ENCODE assay signal across 11 cellular contexts in genomic region chr2:218033590-218034496, GRCh38. TPM values are rescaled to one million over a fixed set of nuclear protein-coding genes. Genes with fewer than 3 reads are reported as not detected.
DNase-seq lines count a peak whose midpoint lies in the region; ATAC-seq lines count a peak whose summit lies in the region.
"Had no signal": no experiment of that assay in that cellular context is flagged by ENCODE, and none has a peak within 500 bp of the region (broad histone marks: within the 10 kb centered on the region; RNA-seq: fewer than 3 reads in every experiment).

No MANE protein-coding gene starts in this region.

- peak in 1 of 5 donors; percentile 9 for DNase-seq in CD4-positive, alpha-beta memory T cell
- peak; percentile 8 to 13 for DNase-seq in central memory CD8-positive, alpha-beta T cell (ENCODE audit: low spot score in 2 of 2)
- DNase-seq in naive thymus-derived CD4-positive, alpha-beta T cell, result peak in 3 of 9 donors; percentile 3 to 21 (median 14)
- DNase-seq in SKM-1 treated with dmso at 0.1 percent for 144 hours (lab: John Stamatoyannopoulos, UW; ENCODE audit: unreplicated experiment), result no peak
- no peak for DNase-seq in stimulated activated CD4-positive, alpha-beta T cell treated with anti-CD3 and anti-CD28 coated beads, Interleukin-4, amount 100 ng/mL, for 1 hour

- no peaks in the 10 kb centered on the region for H3K36me3 Mint-ChIP-seq in CD4-positive, alpha-beta memory T cell
- H3K36me3 Mint-ChIP-seq in central memory CD8-positive, alpha-beta T cell (ENCODE audit: insufficient read depth), result peaks cover 2% of the 10 kb centered on the region
- peaks cover 0 to 4% (median 0%) of the 10 kb centered on the region in 5 donors for H3K36me3 Mint-ChIP-seq in naive thymus-derived CD4-positive, alpha-beta T cell

- H3K27ac Mint-ChIP-seq in CD4-positive, alpha-beta memory T cell, result peak overlapping the region in 5 of 7 donors; percentile 24 to 85 (median 52)
- H3K27ac Mint-ChIP-seq in central memory CD8-positive, alpha-beta T cell (ENCODE audit: low read depth), result no peak overlapping the region
- peak overlapping the region in 6 of 9 donors; percentile 55 to 83 (median 76) for H3K27ac Mint-ChIP-seq in naive thymus-derived CD4-positive, alpha-beta T cell

- intact Hi-C loops in CD4-positive, alpha-beta memory T cell (cut with micrococcal nuclease), result loop anchor here (1.0 to 5.0 kb wide), 3 partner anchors 147 to 249 kb away; no protein-coding TSS in a partner anchor
- intact Hi-C loops in naive thymus-derived CD4-positive, alpha-beta T cell (cut with micrococcal nuclease), result loop anchor here (1.0 to 5.0 kb wide), 6 partner anchors 23 to 249 kb away; no protein-coding TSS in a partner anchor

- ATAC-seq in central memory CD8-positive, alpha-beta T cell (replicated peaks; ENCODE audit: extremely low read depth, poor library complexity, severe bottlenecking), result peak; percentile 12
- ATAC-seq in naive thymus-derived CD4-positive, alpha-beta T cell, result peak; percentile 16
- ATAC-seq in HG02642 (IDR thresholded peaks at IDR 0.05; ENCODE audit: poor library complexity, unreplicated experiment) (no peak), GM18867 (IDR thresholded peaks at IDR 0.05; ENCODE audit: unreplicated experiment) (no peak)

- no peaks in the 10 kb centered on the region for H3K36me3 ChIP-seq in CD4-positive, alpha-beta memory T cell (ENCODE audit: insufficient read depth, low read length)
- H3K36me3 ChIP-seq in HUES6 (ENCODE audit: control insufficient read depth, insufficient read depth, low read length), result no peaks in the 10 kb centered on the region
- H3K36me3 ChIP-seq in naive thymus-derived CD4-positive, alpha-beta T cell (ENCODE audit: control insufficient read depth in 2 of 3, insufficient read depth in 3 of 3, low read length in 3 of 3), result no peaks in the 10 kb centered on the region

- no peak overlapping the region for H3K27ac ChIP-seq in CD4-positive, alpha-beta memory T cell (ENCODE audit: low read depth, low read length)
- H3K27ac ChIP-seq in HUES6 (ENCODE audit: low read depth, low read length), result no peak overlapping the region
- H3K27ac ChIP-seq in naive thymus-derived CD4-positive, alpha-beta T cell (ENCODE audit: low read depth, low read length), result no peak overlapping the region
- H3K27ac ChIP-seq: dorsolateral prefrontal cortex, VCaP had no signal

- H3K4me1 ChIP-seq in CD4-positive, alpha-beta memory T cell (ENCODE audit: insufficient read depth, low read length), result peaks cover 14% of the 10 kb centered on the region
- H3K4me1 ChIP-seq in HUES6 (ENCODE audit: control insufficient read depth, insufficient read depth, low read length), result peaks cover 9% of the 10 kb centered on the region
- peaks cover 0 to 4% of the 10 kb centered on the region in 2 donors for H3K4me1 ChIP-seq in naive thymus-derived CD4-positive, alpha-beta T cell (ENCODE audit: control insufficient read depth in 2 of 2, insufficient read depth in 2 of 2, low read length in 2 of 2)

- no peak overlapping the region for H3K9ac ChIP-seq in HUES6 (ENCODE audit: low read length)

- H3K27me3 ChIP-seq in CD4-positive, alpha-beta memory T cell (ENCODE audit: insufficient read depth, low read length), result no peaks in the 10 kb centered on the region
- H3K27me3 ChIP-seq in HUES6 (ENCODE audit: control insufficient read depth, insufficient read depth, low read length), result peaks cover 37% of the 10 kb centered on the region
- no peaks in the 10 kb centered on the region for H3K27me3 ChIP-seq in naive thymus-derived CD4-positive, alpha-beta T cell (ENCODE audit: control insufficient read depth in 2 of 2, insufficient read depth in 2 of 2, low read length in 2 of 2)

- CTCF ChIA-PET in CD4-positive, alpha-beta memory T cell (lab: Charles Lee; ENCODE audit: partially characterized antibody), result interaction anchor here (0.5 to 3.2 kb wide), 11 partner anchors 9 to 322 kb away, joined by 3 to 18 read pairs (median 4); partner anchors contain the start of gene RUFY4
- CTCF ChIA-PET in naive thymus-derived CD4-positive, alpha-beta T cell (lab: Charles Lee), result interaction anchor here (1.0 to 2.9 kb wide), 6 partner anchors 37 to 248 kb away, joined by 3 to 10 read pairs (median 4); no protein-coding TSS in a partner anchor

- peak overlapping the region in 1 of 2 donors; percentile 63 for H3K4me3 ChIP-seq in CD4-positive, alpha-beta memory T cell (ENCODE audit: low read length in 2 of 2)
- H3K4me3 ChIP-seq in HUES6 (ENCODE audit: low read depth, low read length), result peak overlapping the region; percentile 53
- H3K4me3 ChIP-seq in naive thymus-derived CD4-positive, alpha-beta T cell (ENCODE audit: low read length), result peak overlapping the region; percentile 33

- H3K9me3 Mint-ChIP-seq in CD4-positive, alpha-beta memory T cell, result no peaks in the 10 kb centered on the region
- H3K9me3 Mint-ChIP-seq in central memory CD8-positive, alpha-beta T cell, result no peaks in the 10 kb centered on the region
- H3K9me3 Mint-ChIP-seq in naive thymus-derived CD4-positive, alpha-beta T cell, result no peaks in the 10 kb centered on the region

- H3K9me3 ChIP-seq in CD4-positive, alpha-beta memory T cell (ENCODE audit: control insufficient read depth in 1 of 2, low read length in 2 of 2), result no peaks in the 10 kb centered on the region
- H3K9me3 ChIP-seq in HUES6 (ENCODE audit: control insufficient read depth, insufficient read depth, low read depth, low read length), result no peaks in the 10 kb centered on the region
- no peaks in the 10 kb centered on the region for H3K9me3 ChIP-seq in naive thymus-derived CD4-positive, alpha-beta T cell (ENCODE audit: control insufficient read depth in 2 of 3, low read length in 3 of 3)

- peaks cover 2 to 3% of the 10 kb centered on the region in 2 donors for H3K27me3 Mint-ChIP-seq in CD4-positive, alpha-beta memory T cell
- peaks cover 6% of the 10 kb centered on the region for H3K27me3 Mint-ChIP-seq in central memory CD8-positive, alpha-beta T cell
- H3K27me3 Mint-ChIP-seq in naive thymus-derived CD4-positive, alpha-beta T cell, result peaks cover 0 to 4% (median 4%) of the 10 kb centered on the region in 5 donors

- H3K4me1 Mint-ChIP-seq in CD4-positive, alpha-beta memory T cell, result peaks cover 4 to 11% (median 6%) of the 10 kb centered on the region in 4 donors
- H3K4me1 Mint-ChIP-seq in central memory CD8-positive, alpha-beta T cell, result no peaks in the 10 kb centered on the region
- H3K4me1 Mint-ChIP-seq in naive thymus-derived CD4-positive, alpha-beta T cell, result peaks cover 0 to 15% (median 8%) of the 10 kb centered on the region in 7 donors

- POLR2A ChIA-PET in CD4-positive, alpha-beta memory T cell (lab: Charles Lee; ENCODE audit: partially characterized antibody), result no interaction called here
- POLR2A ChIA-PET in naive thymus-derived CD4-positive, alpha-beta T cell (lab: Charles Lee), result no interaction called here

- peak overlapping the region; percentile 34 to 85 (median 78) for H3K4me3 Mint-ChIP-seq in CD4-positive, alpha-beta memory T cell
- H3K4me3 Mint-ChIP-seq in central memory CD8-positive, alpha-beta T cell, result peak overlapping the region; percentile 44
- peak overlapping the region; percentile 51 to 85 (median 78) for H3K4me3 Mint-ChIP-seq in naive thymus-derived CD4-positive, alpha-beta T cell

RNA-seq across cellular contexts. Expression of gene TNS1, which starts 31.0 kb away (rescaled TPM):
- total RNA-seq in CD4-positive, alpha-beta memory T cell, result 1 to 10 TPM in 1 of 2 experiments, under 1 TPM in 1; 0.78 to 1.2 TPM
- polyA plus RNA-seq in CD4-positive, alpha-beta memory T cell, result not detected
- 1 to 10 TPM in 2 of 5 experiments, under 1 TPM in 3; 0.50 to 5.0 (median 0.81) TPM for total RNA-seq in naive thymus-derived CD4-positive, alpha-beta T cell
- polyA plus RNA-seq in naive thymus-derived CD4-positive, alpha-beta T cell, result not detected

RNA-seq across cellular contexts. Expression of gene RUFY4, which starts 35.2 kb away (rescaled TPM):
- under 1 TPM; 0.30 to 0.81 TPM for total RNA-seq in CD4-positive, alpha-beta memory T cell
- under 1 TPM in 1 of 2 donors, not detected in 1; 0.16 TPM for polyA plus RNA-seq in CD4-positive, alpha-beta memory T cell
- 1 to 10 TPM in 4 of 5 experiments, under 1 TPM in 1; 0.40 to 6.6 (median 2.4) TPM for total RNA-seq in naive thymus-derived CD4-positive, alpha-beta T cell
- polyA plus RNA-seq in naive thymus-derived CD4-positive, alpha-beta T cell, result not detected
- total RNA-seq: MCF 10A had no signal

Comparison
In these comparisons a context has a peak if more than half of its experiments do, and no peak if none do; other contexts are left out.
1. DNase-seq: peak in central memory CD8-positive, alpha-beta T cell (2 of 2); none in SKM-1 treated with dmso at 0.1 percent for 144 hours (single experiment) and stimulated activated CD4-positive, alpha-beta T cell treated with anti-CD3 and anti-CD28 coated beads, Interleukin-4, amount 100 ng/mL, for 1 hour (single experiment).
2. ATAC-seq: peak in central memory CD8-positive, alpha-beta T cell (single experiment) and naive thymus-derived CD4-positive, alpha-beta T cell (single experiment); none in HG02642 (single experiment) and GM18867 (single experiment).
3. Peak in every context shown above with its lines, with median percentiles within 50 percentile points of each other: H3K4me3 Mint-ChIP-seq.